28 cellular contexts compared by ENCODE assay signal in the genomic region with DNA sequence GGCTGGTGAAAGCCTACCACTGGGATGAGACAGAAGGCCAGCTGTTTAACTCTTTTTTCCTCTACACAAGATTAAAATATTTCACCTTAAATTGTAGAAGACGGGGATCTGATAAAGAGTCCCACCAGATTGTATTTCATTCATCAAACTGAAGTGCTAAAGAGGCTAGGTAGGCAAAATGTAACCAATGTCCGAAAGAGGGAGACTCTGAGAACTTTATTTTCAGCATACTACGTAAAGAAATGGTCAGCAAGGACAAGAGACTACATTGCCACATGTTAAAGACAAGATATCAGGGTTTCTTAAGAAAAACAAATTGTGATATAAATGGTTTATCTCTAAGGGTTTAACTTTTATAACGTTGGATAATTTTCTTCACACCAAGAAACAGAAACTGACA.
"Had no signal": no experiment of that assay in that cellular context is flagged by ENCODE, and none has a peak within 500 bp of the region (broad histone marks: within the 10 kb centered on the region; RNA-seq: fewer than 3 reads in every experiment).

No MANE protein-coding gene starts in this region.

- H3K36me3 ChIP-seq: colonic mucosa, neural progenitor cell, sigmoid colon, stomach, suprapubic skin, transverse colon had no signal

- H3K27ac Mint-ChIP-seq: activated naive CD4-positive, alpha-beta T cell treated with anti-CD3 and anti-CD28 coated beads for 36 hours; activated naive CD8-positive, alpha-beta T cell treated with anti-CD3 and anti-CD28 coated beads, Interleukin-2, amount 10 ng/mL, durations not matched to agents 7 days and 5 days; effector memory CD8-positive, alpha-beta T cell; immature natural killer cell; naive thymus-derived CD8-positive, alpha-beta T cell; neural progenitor cell; stimulated activated memory B cell treated with anti-CD40 and anti-IgM and Interleukin-4, amounts not matched to agents 10 μg/mL and 1 μg/mL and 100 μg/mL, for 72 hours had no signal

- H3K4me3 Mint-ChIP-seq: activated naive CD4-positive, alpha-beta T cell treated with anti-CD3 and anti-CD28 coated beads for 36 hours; activated naive CD8-positive, alpha-beta T cell treated with anti-CD3 and anti-CD28 coated beads, Interleukin-2, amount 10 ng/mL, durations not matched to agents 7 days and 5 days; effector memory CD8-positive, alpha-beta T cell; immature natural killer cell; naive thymus-derived CD8-positive, alpha-beta T cell; neural progenitor cell; stimulated activated memory B cell treated with anti-CD40 and anti-IgM and Interleukin-4, amounts not matched to agents 10 μg/mL and 1 μg/mL and 100 μg/mL, for 72 hours had no signal

- H3K9me3 Mint-ChIP-seq: activated naive CD4-positive, alpha-beta T cell treated with anti-CD3 and anti-CD28 coated beads for 36 hours; effector memory CD8-positive, alpha-beta T cell; neural progenitor cell; stimulated activated memory B cell treated with anti-CD40 and anti-IgM and Interleukin-4, amounts not matched to agents 10 μg/mL and 1 μg/mL and 100 μg/mL, for 72 hours had no signal

- ATAC-seq: effector memory CD8-positive, alpha-beta T cell; esophagus mucosa; left lobe of liver; naive thymus-derived CD8-positive, alpha-beta T cell; stimulated activated memory B cell treated with anti-CD40 and anti-IgM and Interleukin-4, amounts not matched to agents 10 μg/mL and 1 μg/mL and 100 μg/mL, for 72 hours had no signal

- H3K27me3 ChIP-seq: colonic mucosa, dorsolateral prefrontal cortex, hepatocyte, neural progenitor cell, sigmoid colon, stomach, suprapubic skin, transverse colon had no signal

- FAIRE-seq: bronchial epithelial cell, endothelial cell of umbilical vein, urothelium cell line had no signal

- H3K4me1 ChIP-seq: colonic mucosa, neural progenitor cell, suprapubic skin, transverse colon had no signal

- H3K27me3 Mint-ChIP-seq: activated naive CD8-positive, alpha-beta T cell treated with anti-CD3 and anti-CD28 coated beads, Interleukin-2, amount 10 ng/mL, durations not matched to agents 7 days and 5 days; stimulated activated memory B cell treated with anti-CD40 and anti-IgM and Interleukin-4, amounts not matched to agents 10 μg/mL and 1 μg/mL and 100 μg/mL, for 72 hours had no signal

- H3K79me2 ChIP-seq: hepatocyte had no signal

- H3K9me3 ChIP-seq: colonic mucosa, sigmoid colon, stomach, suprapubic skin, transverse colon had no signal

- DNase-seq: activated CD4-positive, alpha-beta T cell treated with anti-CD3 and anti-CD28 coated beads for 1 hour; activated CD4-positive, alpha-beta T cell treated with anti-CD3 and anti-CD28 coated beads, Interleukin-2, amount 50 U/mL, for 1 hour; activated CD8-positive, alpha-beta memory T cell treated with anti-CD3 and anti-CD28 coated beads, Interleukin-2, amount 50 U/mL, for 48 hours; activated naive CD4-positive, alpha-beta T cell treated with anti-CD3 and anti-CD28 coated beads for 36 hours; activated naive CD8-positive, alpha-beta T cell treated with anti-CD3 and anti-CD28 coated beads, Interleukin-2, amount 10 ng/mL, durations not matched to agents 7 days and 5 days; activated T-cell treated with anti-CD3 and anti-CD28 coated beads, Interleukin-2, amount 50 U/mL, for 48 hours; amniotic stem cell; colonic mucosa; dorsolateral prefrontal cortex; effector memory CD8-positive, alpha-beta T cell; foreskin melanocyte; immature natural killer cell; naive thymus-derived CD8-positive, alpha-beta T cell; sigmoid colon; stimulated activated CD4-positive, alpha-beta T cell treated with anti-CD3 and anti-CD28 coated beads, Interleukin-15, amount 100 ng/mL, for 24 hours; stomach; transverse colon had no signal

- H3K4me3 ChIP-seq: colonic mucosa, dorsolateral prefrontal cortex, hepatocyte, lung, neural progenitor cell, sigmoid colon, smooth muscle cell, stomach, suprapubic skin, transverse colon had no signal

- H3K4me1 Mint-ChIP-seq: activated naive CD8-positive, alpha-beta T cell treated with anti-CD3 and anti-CD28 coated beads, Interleukin-2, amount 10 ng/mL, durations not matched to agents 7 days and 5 days; immature natural killer cell; naive thymus-derived CD8-positive, alpha-beta T cell; neural progenitor cell; stimulated activated memory B cell treated with anti-CD40 and anti-IgM and Interleukin-4, amounts not matched to agents 10 μg/mL and 1 μg/mL and 100 μg/mL, for 72 hours had no signal

- H2AFZ ChIP-seq: hepatocyte, neural progenitor cell had no signal

- H3K27ac ChIP-seq: colonic mucosa, dorsolateral prefrontal cortex, hepatocyte, neural progenitor cell, stomach, suprapubic skin, transverse colon had no signal

- H3K4me2 ChIP-seq: hepatocyte, neural progenitor cell, smooth muscle cell had no signal

- H3K36me3 Mint-ChIP-seq: activated naive CD8-positive, alpha-beta T cell treated with anti-CD3 and anti-CD28 coated beads, Interleukin-2, amount 10 ng/mL, durations not matched to agents 7 days and 5 days; immature natural killer cell; naive thymus-derived CD8-positive, alpha-beta T cell; neural progenitor cell; stimulated activated memory B cell treated with anti-CD40 and anti-IgM and Interleukin-4, amounts not matched to agents 10 μg/mL and 1 μg/mL and 100 μg/mL, for 72 hours had no signal

- H3K9ac ChIP-seq: neural progenitor cell had no signal
